In the genomic region with DNA sequence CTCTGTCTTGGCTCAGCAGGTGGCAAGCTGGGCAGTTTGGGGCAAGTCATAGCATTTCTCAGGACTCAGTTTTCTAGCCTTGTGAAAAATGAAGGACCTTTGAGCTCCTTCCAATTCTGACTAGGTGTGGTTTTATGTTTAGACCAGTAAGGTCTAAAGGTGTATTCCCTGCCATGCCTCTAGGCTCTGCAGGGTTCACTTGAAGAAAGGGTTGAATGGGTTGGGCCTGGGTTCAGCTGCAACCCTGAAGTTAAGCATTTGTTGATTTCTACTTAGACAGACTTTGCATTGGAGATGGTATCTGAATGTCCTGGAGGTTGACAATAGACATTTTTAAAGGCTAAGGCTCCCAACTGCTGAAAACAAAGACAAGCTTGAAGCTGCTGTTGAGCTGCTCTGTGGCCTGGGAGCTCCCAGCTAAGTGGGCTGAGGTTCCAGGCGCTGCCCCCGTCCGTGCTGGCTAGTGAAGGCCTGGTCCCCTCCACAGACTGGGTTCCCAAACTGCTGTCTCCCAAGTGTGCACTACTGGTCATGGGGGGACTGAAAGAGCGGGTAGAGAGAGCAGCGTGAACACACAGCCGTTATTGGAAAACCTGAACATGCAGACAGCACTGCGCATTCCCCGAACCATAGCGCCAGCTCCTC, we compare ENCODE assay signal across 20 cellular contexts.
"Had no signal": no experiment of that assay in that cellular context is flagged by ENCODE, and none has a peak within 500 bp of the region (broad histone marks: within the 10 kb centered on the region; RNA-seq: fewer than 3 reads in every experiment).

No MANE protein-coding gene starts in this region.

- H3K4me3 Mint-ChIP-seq: activated CD4-positive, alpha-beta T cell treated with anti-CD3 and anti-CD28 coated beads, Interleukin-2, amount 10 ng/mL, durations not matched to agents 24 days and 14 days; activated naive CD8-positive, alpha-beta T cell; brain; central memory CD8-positive, alpha-beta T cell; stimulated activated naive CD8-positive, alpha-beta T cell treated with anti-CD3 and anti-CD28 coated beads, Interleukin-15, amount 100 ng/mL, for 72 hours; T-helper 2 cell treated with Interferon-gamma antibody and Interleukin-4, amounts not matched to agents 5 μg/mL and 100 μg/mL, for 36 hours had no signal

- H3K27me3 ChIP-seq: esophagus squamous epithelium, right atrium auricular region, upper lobe of right lung had no signal

- H3K36me3 Mint-ChIP-seq: brain had no signal

- H3K9me3 Mint-ChIP-seq: activated CD4-positive, alpha-beta T cell treated with anti-CD3 and anti-CD28 coated beads, Interleukin-2, amount 10 ng/mL, durations not matched to agents 24 days and 14 days; brain; central memory CD8-positive, alpha-beta T cell; naive B cell; stimulated activated naive CD8-positive, alpha-beta T cell treated with anti-CD3 and anti-CD28 coated beads, Interleukin-15, amount 100 ng/mL, for 72 hours; T-helper 2 cell treated with Interferon-gamma antibody and Interleukin-4, amounts not matched to agents 5 μg/mL and 100 μg/mL, for 36 hours had no signal

- H3K27ac ChIP-seq: esophagus squamous epithelium, upper lobe of right lung had no signal

- H3K27ac Mint-ChIP-seq: activated CD4-positive, alpha-beta T cell treated with anti-CD3 and anti-CD28 coated beads, Interleukin-2, amount 10 ng/mL, durations not matched to agents 24 days and 14 days; activated naive CD8-positive, alpha-beta T cell; brain; stimulated activated naive CD8-positive, alpha-beta T cell treated with anti-CD3 and anti-CD28 coated beads, Interleukin-15, amount 100 ng/mL, for 72 hours; T-helper 2 cell treated with Interferon-gamma antibody and Interleukin-4, amounts not matched to agents 5 μg/mL and 100 μg/mL, for 36 hours had no signal

- H3K4me3 ChIP-seq: coronary artery, esophagus squamous epithelium, right atrium auricular region, skin epidermis, upper lobe of right lung had no signal

- ATAC-seq: stimulated activated naive CD8-positive, alpha-beta T cell treated with anti-CD3 and anti-CD28 coated beads, Interleukin-15, amount 100 ng/mL, for 72 hours; upper lobe of right lung had no signal

- H3K9me3 ChIP-seq: esophagus squamous epithelium, right atrium auricular region, upper lobe of right lung had no signal

- DNase-seq: activated CD4-positive, alpha-beta T cell treated with anti-CD3 and anti-CD28 coated beads, Interleukin-2, amount 10 ng/mL, durations not matched to agents 24 days and 14 days; activated CD4-positive, CD25-positive, alpha-beta regulatory T cell; activated CD8-positive, alpha-beta memory T cell treated with anti-CD3 and anti-CD28 coated beads, Interleukin-2, amount 50 U/mL, for 48 hours; activated gamma-delta T cell treated with Interleukin-2 at 50 U/mL for 16 hours; amniotic stem cell; esophagus squamous epithelium; hypothalamus; naive B cell; stimulated activated CD4-positive, alpha-beta T cell treated with anti-CD3 and anti-CD28 coated beads, Interleukin-4, amount 100 ng/mL, for 4 hours; stimulated activated CD8-positive, alpha-beta memory T cell treated with anti-CD3 and anti-CD28 coated beads, Interleukin-4, amount 100 ng/mL, for 48 hours; stimulated activated naive CD8-positive, alpha-beta T cell treated with anti-CD3 and anti-CD28 coated beads, Interleukin-15, amount 100 ng/mL, for 72 hours; SW 1271; upper lobe of right lung had no signal

- H3K27me3 Mint-ChIP-seq: activated CD4-positive, alpha-beta T cell treated with anti-CD3 and anti-CD28 coated beads, Interleukin-2, amount 10 ng/mL, durations not matched to agents 24 days and 14 days; activated naive CD8-positive, alpha-beta T cell; brain; central memory CD8-positive, alpha-beta T cell; naive B cell; stimulated activated naive CD8-positive, alpha-beta T cell treated with anti-CD3 and anti-CD28 coated beads, Interleukin-15, amount 100 ng/mL, for 72 hours had no signal

- H3K36me3 ChIP-seq: esophagus squamous epithelium, right atrium auricular region, upper lobe of right lung had no signal
